In the genomic region with DNA sequence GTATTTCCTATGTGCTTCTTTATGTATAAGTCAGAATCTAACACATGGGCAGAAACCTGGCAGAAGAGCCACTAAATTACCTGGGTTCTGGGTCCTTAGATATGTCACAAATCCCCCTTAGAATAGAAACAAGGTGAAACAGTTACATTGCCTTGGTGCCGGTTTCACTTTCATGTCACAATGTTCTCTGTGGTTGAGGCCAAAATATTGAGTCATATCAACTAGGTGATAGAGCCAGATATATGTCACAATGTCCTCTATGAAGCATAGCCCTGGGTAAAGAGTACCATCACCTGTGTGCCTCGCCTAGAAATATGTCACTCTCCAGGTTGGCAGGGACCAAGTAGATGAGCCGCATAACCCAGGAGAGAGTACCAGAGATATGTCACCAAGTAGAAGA, we compare ENCODE assay signal across 19 cellular contexts.
"Had no signal": no experiment of that assay in that cellular context is flagged by ENCODE, and none has a peak within 500 bp of the region (broad histone marks: within the 10 kb centered on the region; RNA-seq: fewer than 3 reads in every experiment).

No MANE protein-coding gene starts in this region.

- H3K4me1 Mint-ChIP-seq: activated CD4-positive, alpha-beta T cell treated with anti-CD3 and anti-CD28 coated beads, Interleukin-2, amount 10 ng/mL, durations not matched to agents 7 days and 5 days; activated naive CD8-positive, alpha-beta T cell treated with anti-CD3 and anti-CD28 coated beads, Interleukin-2, amount 10 ng/mL, durations not matched to agents 7 days and 5 days; nephron progenitor cell had no signal

- H3K36me3 Mint-ChIP-seq: activated naive CD8-positive, alpha-beta T cell treated with anti-CD3 and anti-CD28 coated beads, Interleukin-2, amount 10 ng/mL, durations not matched to agents 7 days and 5 days had no signal

- H3K4me3 Mint-ChIP-seq: activated CD4-positive, alpha-beta T cell treated with anti-CD3 and anti-CD28 coated beads, Interleukin-2, amount 10 ng/mL, durations not matched to agents 7 days and 5 days; activated naive CD8-positive, alpha-beta T cell treated with anti-CD3 and anti-CD28 coated beads, Interleukin-2, amount 10 ng/mL, durations not matched to agents 7 days and 5 days; nephron progenitor cell; T-helper 2 cell treated with Interferon-gamma antibody and Interleukin-4, amounts not matched to agents 5 μg/mL and 100 μg/mL, for 36 hours had no signal

- H3K9me3 Mint-ChIP-seq: activated CD4-positive, alpha-beta T cell treated with anti-CD3 and anti-CD28 coated beads, Interleukin-2, amount 10 ng/mL, durations not matched to agents 7 days and 5 days; activated naive CD8-positive, alpha-beta T cell treated with anti-CD3 and anti-CD28 coated beads, Interleukin-2, amount 10 ng/mL, durations not matched to agents 7 days and 5 days; nephron progenitor cell; T-helper 2 cell treated with Interferon-gamma antibody and Interleukin-4, amounts not matched to agents 5 μg/mL and 100 μg/mL, for 36 hours had no signal

- H3K4me1 ChIP-seq: body of pancreas, esophagus muscularis mucosa, heart right ventricle, left ventricle myocardium inferior, spleen, tibial nerve had no signal

- H3K27ac Mint-ChIP-seq: activated CD4-positive, alpha-beta T cell treated with anti-CD3 and anti-CD28 coated beads, Interleukin-2, amount 10 ng/mL, durations not matched to agents 7 days and 5 days; activated naive CD8-positive, alpha-beta T cell treated with anti-CD3 and anti-CD28 coated beads, Interleukin-2, amount 10 ng/mL, durations not matched to agents 7 days and 5 days; nephron progenitor cell; T-helper 2 cell treated with Interferon-gamma antibody and Interleukin-4, amounts not matched to agents 5 μg/mL and 100 μg/mL, for 36 hours had no signal

- H3K9me3 ChIP-seq: body of pancreas, esophagus muscularis mucosa, heart right ventricle, left ventricle myocardium inferior, spleen, tibial nerve had no signal

- H3K4me3 ChIP-seq: body of pancreas, esophagus muscularis mucosa, heart right ventricle, left ventricle myocardium inferior, spleen, tibial nerve had no signal

- DNase-seq: activated CD4-positive, alpha-beta T cell treated with anti-CD3 and anti-CD28 coated beads, Interleukin-2, amount 10 ng/mL, durations not matched to agents 7 days and 5 days; activated gamma-delta T cell treated with Interleukin-2 at 50 U/mL for 16 hours; activated naive CD8-positive, alpha-beta T cell treated with anti-CD3 and anti-CD28 coated beads, Interleukin-2, amount 10 ng/mL, durations not matched to agents 7 days and 5 days; body of pancreas; dermis blood vessel endothelial cell; effector memory CD4-positive, alpha-beta T cell; heart right ventricle; left ventricle myocardium inferior; mammary epithelial cell; midbrain; nephron progenitor cell; occipital lobe; retina; spleen; stimulated activated CD8-positive, alpha-beta memory T cell treated with anti-CD3 and anti-CD28 coated beads, Interleukin-4, amount 100 ng/mL, for 48 hours; stimulated activated naive CD4-positive, alpha-beta T cell treated with Interleukin-2 at 50 U/mL for 16 hours had no signal

- H3K27me3 Mint-ChIP-seq: activated CD4-positive, alpha-beta T cell treated with anti-CD3 and anti-CD28 coated beads, Interleukin-2, amount 10 ng/mL, durations not matched to agents 7 days and 5 days; activated naive CD8-positive, alpha-beta T cell treated with anti-CD3 and anti-CD28 coated beads, Interleukin-2, amount 10 ng/mL, durations not matched to agents 7 days and 5 days had no signal

- H3K27ac ChIP-seq: body of pancreas, esophagus muscularis mucosa, heart right ventricle, left ventricle myocardium inferior, spleen, tibial nerve had no signal

- H3K36me3 ChIP-seq: esophagus muscularis mucosa, heart right ventricle, left ventricle myocardium inferior, spleen, tibial nerve had no signal

- ATAC-seq: body of pancreas, heart right ventricle had no signal
